11 cellular contexts compared by ENCODE assay signal in the genomic region with DNA sequence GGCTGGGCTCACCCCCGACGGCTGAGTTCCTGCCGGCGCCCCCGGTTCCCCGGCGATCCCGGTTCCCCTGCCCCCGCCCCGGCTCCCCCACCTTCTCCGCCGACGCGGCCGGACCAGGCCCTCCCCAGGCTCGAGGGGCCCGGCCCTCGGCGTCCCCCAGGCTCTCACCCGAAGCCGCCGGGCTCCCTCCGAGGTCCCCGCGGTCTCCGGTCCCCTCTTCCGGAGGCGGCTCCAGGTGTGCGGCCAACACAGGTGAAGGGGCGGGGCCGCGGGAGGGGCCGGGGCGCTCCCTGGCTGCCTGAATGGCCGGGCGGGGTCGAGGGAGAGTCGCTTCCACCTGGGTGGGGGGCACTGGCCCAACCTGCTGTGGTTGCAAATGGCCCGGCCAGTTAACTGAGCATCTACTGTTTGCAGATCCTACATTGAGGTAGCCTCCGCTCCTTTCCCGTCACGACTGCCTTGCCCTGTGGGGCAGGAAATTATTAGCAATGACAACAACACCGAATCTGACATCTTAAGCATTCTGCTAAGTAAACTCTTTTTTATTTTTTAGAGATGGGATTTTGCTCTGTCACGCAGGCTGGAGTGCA. TPM values are rescaled to one million over a fixed set of nuclear protein-coding genes. Genes with fewer than 3 reads are reported as not detected.
A peak's percentile ranks its signal among the peaks of the same experiment; 100 is the strongest.
DNase-seq lines count a peak whose midpoint lies in the region; ATAC-seq and TF ChIP-seq lines count a peak whose summit lies in the region.
"Had no signal": no experiment of that assay in that cellular context is flagged by ENCODE, and none has a peak within 500 bp of the region (broad histone marks: within the 10 kb centered on the region; RNA-seq: fewer than 3 reads in every experiment).

A gene with protein sequence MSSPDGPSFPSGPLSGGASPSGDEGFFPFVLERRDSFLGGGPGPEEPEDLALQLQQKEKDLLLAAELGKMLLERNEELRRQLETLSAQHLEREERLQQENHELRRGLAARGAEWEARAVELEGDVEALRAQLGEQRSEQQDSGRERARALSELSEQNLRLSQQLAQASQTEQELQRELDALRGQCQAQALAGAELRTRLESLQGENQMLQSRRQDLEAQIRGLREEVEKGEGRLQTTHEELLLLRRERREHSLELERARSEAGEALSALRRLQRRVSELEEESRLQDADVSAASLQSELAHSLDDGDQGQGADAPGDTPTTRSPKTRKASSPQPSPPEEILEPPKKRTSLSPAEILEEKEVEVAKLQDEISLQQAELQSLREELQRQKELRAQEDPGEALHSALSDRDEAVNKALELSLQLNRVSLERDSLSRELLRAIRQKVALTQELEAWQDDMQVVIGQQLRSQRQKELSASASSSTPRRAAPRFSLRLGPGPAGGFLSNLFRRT (minus strand): TSS at position 219 of the 590 bp plus-strand sequence. CDS start 1,448 bp downstream, outside the sequence.

- no peaks in the 10 kb centered on the region for H3K79me2 ChIP-seq in DOHH2 (ENCODE audit: control insufficient read depth, low read length)
- no peaks in the 10 kb centered on the region for H3K79me2 ChIP-seq in MM.1S (ENCODE audit: low read length)
- H3K79me2 ChIP-seq in parathyroid adenoma = no peaks in the 10 kb centered on the region

- H3K27ac ChIP-seq in DOHH2 (ENCODE audit: low read depth, low read length) (no peak within 1 kb of the TSS), MM.1S (ENCODE audit: low read length) (no peak within 1 kb of the TSS), parathyroid adenoma (no peak within 1 kb of the TSS)
- H3K27ac ChIP-seq: gastroesophageal sphincter had no signal

- no peak within 1 kb of the TSS for H3K4me3 Mint-ChIP-seq in activated T-helper 2 cell treated with anti-CD3 and anti-CD28 coated beads, Interferon-gamma antibody, Interleukin-2, Interleukin-4, amounts not matched to agents 10 μg/mL and 5 μg/mL and 100 μg/mL, durations not matched to agents 14 hours and 24 hours and 36 hours (ENCODE audit: low read depth)

- peaks cover 5% of the 10 kb centered on the region for H3K4me1 Mint-ChIP-seq in activated T-helper 2 cell treated with anti-CD3 and anti-CD28 coated beads, Interferon-gamma antibody, Interleukin-2, Interleukin-4, amounts not matched to agents 10 μg/mL and 5 μg/mL and 100 μg/mL, durations not matched to agents 14 hours and 24 hours and 36 hours (ENCODE audit: low read depth)

- DNase-seq in MM.1S (no peak), HEK293T (ENCODE audit: extremely low spot score) (no peak), C1 segment of cervical spinal cord (lab: John Stamatoyannopoulos, UW) (no peak), NCI-H526 treated with DMSO at 0.1 percent for 48 hours (lab: John Stamatoyannopoulos, UW) (no peak)
- DNase-seq in activated T-helper 2 cell treated with anti-CD3 and anti-CD28 coated beads, Interferon-gamma antibody, Interleukin-2, Interleukin-4, amounts not matched to agents 10 μg/mL and 5 μg/mL and 100 μg/mL, durations not matched to agents 14 hours and 24 hours and 36 hours (ENCODE audit: low spot score) = no peak
- DNase-seq: activated CD4-positive, alpha-beta T cell treated with anti-CD3 and anti-CD28 coated beads, Interleukin-2, amount 50 U/mL, for 48 hours; MG63 had no signal

- H3K4me1 ChIP-seq in DOHH2 (ENCODE audit: control insufficient read depth, low read length) (peaks cover 8% of the 10 kb centered on the region; the same call in 1 of the 2 replicates), MM.1S (ENCODE audit: low read length) (no peaks in the 10 kb centered on the region), parathyroid adenoma (no peaks in the 10 kb centered on the region)

- CTCF ChIA-PET in HEK293T (lab: Yijun Ruan, JAX) = no interaction called here

- H3K9me3 Mint-ChIP-seq in activated T-helper 2 cell treated with anti-CD3 and anti-CD28 coated beads, Interferon-gamma antibody, Interleukin-2, Interleukin-4, amounts not matched to agents 10 μg/mL and 5 μg/mL and 100 μg/mL, durations not matched to agents 14 hours and 24 hours and 36 hours = no peaks in the 10 kb centered on the region

- H2AFZ ChIP-seq in MM.1S (ENCODE audit: low read length) (peak within 1 kb of the TSS; percentile 53), parathyroid adenoma (peak within 1 kb of the TSS; percentile 67)

- intact Hi-C loops in activated T-helper 2 cell treated with anti-CD3 and anti-CD28 coated beads, Interferon-gamma antibody, Interleukin-2, Interleukin-4, amounts not matched to agents 10 μg/mL and 5 μg/mL and 100 μg/mL, durations not matched to agents 14 hours and 24 hours and 36 hours (cut with micrococcal nuclease) = no loop called here

- POLR2A ChIA-PET in HEK293T (lab: Yijun Ruan, JAX) = no interaction called here

- H3K27me3 Mint-ChIP-seq in activated T-helper 2 cell treated with anti-CD3 and anti-CD28 coated beads, Interferon-gamma antibody, Interleukin-2, Interleukin-4, amounts not matched to agents 10 μg/mL and 5 μg/mL and 100 μg/mL, durations not matched to agents 14 hours and 24 hours and 36 hours (ENCODE audit: low read depth) = peaks cover 68% of the 10 kb centered on the region

- H3F3A ChIP-seq in DOHH2 (ENCODE audit: control insufficient read depth, insufficient read depth) (no peaks in the 10 kb centered on the region), MM.1S (ENCODE audit: insufficient read depth, low read length) (no peaks in the 10 kb centered on the region)

- peak; percentile 58 for ATAC-seq in esophagus mucosa
- ATAC-seq: gastroesophageal sphincter had no signal

- H4K20me1 ChIP-seq in DOHH2 (ENCODE audit: control insufficient read depth, insufficient read depth, low read depth, low read length) (no peaks in the 10 kb centered on the region), MM.1S (ENCODE audit: insufficient read depth, low read length) (no peaks in the 10 kb centered on the region)

- peak within 1 kb of the TSS; percentile 37; the same call in 1 of the 2 replicates for H3K4me2 ChIP-seq in DOHH2 (ENCODE audit: low read length)
- peak within 1 kb of the TSS; percentile 73 for H3K4me2 ChIP-seq in MM.1S (ENCODE audit: low read depth, low read length)
- peak within 1 kb of the TSS; percentile 48 for H3K4me2 ChIP-seq in parathyroid adenoma (ENCODE audit: low read length)

- no peaks in the 10 kb centered on the region for H3K36me3 ChIP-seq in DOHH2 (ENCODE audit: control insufficient read depth, low read length)
- no peaks in the 10 kb centered on the region for H3K36me3 ChIP-seq in MM.1S (replicated peaks; ENCODE audit: insufficient read depth, low read length)
- no peaks in the 10 kb centered on the region for H3K36me3 ChIP-seq in parathyroid adenoma (ENCODE audit: control insufficient read depth, insufficient read depth, low read length)
- H3K36me3 ChIP-seq: gastroesophageal sphincter, MG63 had no signal

- H3K36me3 Mint-ChIP-seq in activated T-helper 2 cell treated with anti-CD3 and anti-CD28 coated beads, Interferon-gamma antibody, Interleukin-2, Interleukin-4, amounts not matched to agents 10 μg/mL and 5 μg/mL and 100 μg/mL, durations not matched to agents 14 hours and 24 hours and 36 hours (ENCODE audit: low read depth) = no peaks in the 10 kb centered on the region

- H3K9ac ChIP-seq in MM.1S (ENCODE audit: low read length) (peak within 1 kb of the TSS; percentile 10; the same call in 1 of the 2 replicates), parathyroid adenoma (no peak within 1 kb of the TSS)

- H3K27me3 ChIP-seq in DOHH2 (ENCODE audit: control insufficient read depth, low read length) = peaks cover 72% of the 10 kb centered on the region
- H3K27me3 ChIP-seq in MM.1S (replicated peaks; ENCODE audit: insufficient read depth, low read length) = peaks cover 95% of the 10 kb centered on the region
- no peaks in the 10 kb centered on the region for H3K27me3 ChIP-seq in parathyroid adenoma (ENCODE audit: control insufficient read depth, insufficient read depth, low read length)

- TF ChIP-seq CTCF in DOHH2 (IDR thresholded peaks at IDR 0.05; ENCODE audit: low read depth, low read length, poor library complexity, severe bottlenecking) = no peak
- no peak for TF ChIP-seq CTCF in MM.1S (IDR thresholded peaks at IDR 0.05; ENCODE audit: low read length)
- TF ChIP-seq CTCF in parathyroid adenoma (IDR thresholded peaks at IDR 0.05) = no peak

- no peak within 1 kb of the TSS for H3K4me3 ChIP-seq in DOHH2 (ENCODE audit: low read length)
- peak within 1 kb of the TSS; percentile 45 for H3K4me3 ChIP-seq in MM.1S (ENCODE audit: low read length)
- H3K4me3 ChIP-seq in parathyroid adenoma (ENCODE audit: low read depth, low read length) = peak within 1 kb of the TSS; percentile 36
- H3K4me3 ChIP-seq: MG63 had no signal

- H3K27ac Mint-ChIP-seq in activated T-helper 2 cell treated with anti-CD3 and anti-CD28 coated beads, Interferon-gamma antibody, Interleukin-2, Interleukin-4, amounts not matched to agents 10 μg/mL and 5 μg/mL and 100 μg/mL, durations not matched to agents 14 hours and 24 hours and 36 hours = no peak within 1 kb of the TSS

- H3K9me2 ChIP-seq in DOHH2 (replicated peaks; ENCODE audit: control insufficient read depth, low read length) (no peaks in the 10 kb centered on the region), MM.1S (replicated peaks; ENCODE audit: insufficient read depth, low read length) (no peaks in the 10 kb centered on the region)

- H3K9me3 ChIP-seq in DOHH2 (ENCODE audit: control insufficient read depth, insufficient read depth, low read length) = no peaks in the 10 kb centered on the region
- H3K9me3 ChIP-seq in MM.1S (replicated peaks; ENCODE audit: insufficient read depth, low read length) = no peaks in the 10 kb centered on the region
- no peaks in the 10 kb centered on the region for H3K9me3 ChIP-seq in parathyroid adenoma (ENCODE audit: control insufficient read depth, low read length)
- H3K9me3 ChIP-seq: gastroesophageal sphincter, MG63 had no signal

TF ChIP-seq in HEK293T, 16 proteins besides CTCF, POLR2A, EP300 and RAD21 (continues in another document):
- TF ChIP-seq ARNT (IDR thresholded peaks at IDR 0.05) (no peak), FOXA1 (IDR thresholded peaks at IDR 0.05) (no peak), LEF1 (IDR thresholded peaks at IDR 0.05; ENCODE audit: borderline replicate concordance) (no peak), CTBP1 (IDR thresholded peaks at IDR 0.05; ENCODE audit: borderline replicate concordance) (no peak), SUZ12 (IDR thresholded peaks at IDR 0.05) (no peak), ZNF384 (IDR thresholded peaks at IDR 0.05) (no peak), BHLHE40 (IDR thresholded peaks at IDR 0.05; ENCODE audit: borderline replicate concordance) (no peak), L3MBTL2 (conservative IDR thresholded peaks at IDR 0.05) (no peak), ELF4 (IDR thresholded peaks at IDR 0.05) (no peak), NFRKB (IDR thresholded peaks at IDR 0.05) (no peak), FOXK2 (IDR thresholded peaks at IDR 0.05) (no peak)

RNA-seq across cellular contexts. Expression of the gene that starts here (rescaled TPM):
- 62.0 TPM for total RNA-seq in esophagus mucosa
- total RNA-seq in activated T-helper 2 cell treated with anti-CD3 and anti-CD28 coated beads, Interferon-gamma antibody, Interleukin-2, Interleukin-4, amounts not matched to agents 10 μg/mL and 5 μg/mL and 100 μg/mL, durations not matched to agents 14 hours and 24 hours and 36 hours = 0.71 and 0.84 TPM in 2 replicates

Comparison
In these comparisons a context has a peak if more than half of its experiments do, and no peak if none do; other contexts are left out.
1. RNA of the gene that starts here (total RNA-seq): 62.0 TPM in esophagus mucosa (single experiment); 0.71 to 0.84 TPM in activated T-helper 2 cell treated with anti-CD3 and anti-CD28 coated beads, Interferon-gamma antibody, Interleukin-2, Interleukin-4, amounts not matched to agents 10 μg/mL and 5 μg/mL and 100 μg/mL, durations not matched to agents 14 hours and 24 hours and 36 hours; every median in the first group is over 10 times any median in the second.
2. Peak in every context shown above with its lines, with median percentiles within 50 percentile points of each other: H3K4me2 ChIP-seq.